In the genomic region with DNA sequence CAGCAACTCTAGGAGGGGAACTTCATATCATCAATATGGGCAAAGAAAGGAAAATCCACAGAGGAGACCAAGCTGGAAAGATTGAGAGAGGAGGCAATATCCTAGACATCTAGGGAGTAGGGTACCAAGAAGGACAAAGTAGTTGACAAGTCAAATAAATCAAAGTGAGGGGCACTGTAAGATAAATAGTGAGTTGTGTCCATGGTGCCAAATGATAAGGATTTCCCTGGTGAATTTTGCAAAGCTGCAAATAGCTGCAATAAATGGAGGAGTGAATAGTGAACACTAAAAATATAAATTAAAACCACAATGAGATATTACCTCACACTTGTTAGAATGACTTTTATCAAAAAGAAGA, we compare ENCODE assay signal across 25 cellular contexts.
DNase-seq lines count a peak whose midpoint lies in the region; ATAC-seq and TF ChIP-seq lines count a peak whose summit lies in the region.
"Had no signal": no experiment of that assay in that cellular context is flagged by ENCODE, and none has a peak within 500 bp of the region (broad histone marks: within the 10 kb centered on the region; RNA-seq: fewer than 3 reads in every experiment).

No MANE protein-coding gene starts in this region.

- H3K4me3 ChIP-seq in HUES48 (ENCODE audit: low read depth, low read length) = no peak overlapping the region
- H3K4me3 ChIP-seq in muscle layer of colon (ENCODE audit: low read depth in 1 of 2, low read length in 2 of 2) = no peak overlapping the region
- H3K4me3 ChIP-seq in thyroid gland (replicated peaks in 1 of 3) = no peak overlapping the region
- H3K4me3 ChIP-seq: esophagus squamous epithelium, suprapubic skin had no signal

- no peaks in the 10 kb centered on the region for H3K27me3 ChIP-seq in HUES48 (ENCODE audit: control insufficient read depth, insufficient read depth, low read length)
- H3K27me3 ChIP-seq in muscle layer of colon (ENCODE audit: control insufficient read depth in 1 of 2, insufficient read depth in 2 of 2, low read length in 2 of 2) = no peaks in the 10 kb centered on the region
- no peaks in the 10 kb centered on the region for H3K27me3 ChIP-seq in thyroid gland
- H3K27me3 ChIP-seq: BE2C, esophagus squamous epithelium, suprapubic skin had no signal

- H3K27ac ChIP-seq in HUES48 (ENCODE audit: low read depth, low read length) = peak overlapping the region; percentile 47
- peak overlapping the region; percentile 35 for H3K27ac ChIP-seq in muscle layer of colon (ENCODE audit: low read depth, low read length)
- peak overlapping the region in 2 of 3 donors; percentile 44 to 62 for H3K27ac ChIP-seq in thyroid gland
- H3K27ac ChIP-seq: suprapubic skin had no signal

- H3K9me3 Mint-ChIP-seq in chondrocyte (ENCODE audit: low read depth) = peaks cover 9% of the 10 kb centered on the region
- H3K9me3 Mint-ChIP-seq: central memory CD8-positive, alpha-beta T cell; T-helper 1 cell treated with Interleukin-12 subunit alpha and Interleukin-12 subunit beta and Interleukin-4 antibody, amounts not matched to agents 30 μg/mL and 1 μg/mL, for 36 hours had no signal

- no peaks in the 10 kb centered on the region for H3K9me3 ChIP-seq in HUES48 (ENCODE audit: control insufficient read depth, insufficient read depth, low read length)
- no peaks in the 10 kb centered on the region for H3K9me3 ChIP-seq in muscle layer of colon (ENCODE audit: low read length)
- H3K9me3 ChIP-seq in thyroid gland = no peaks in the 10 kb centered on the region
- H3K9me3 ChIP-seq: BE2C, esophagus squamous epithelium, suprapubic skin had no signal

- H3K4me3 Mint-ChIP-seq in chondrocyte (ENCODE audit: unreplicated experiment) = no peak overlapping the region
- H3K4me3 Mint-ChIP-seq: central memory CD8-positive, alpha-beta T cell; naive thymus-derived CD4-positive, alpha-beta T cell; T-helper 1 cell treated with Interleukin-12 subunit alpha and Interleukin-12 subunit beta and Interleukin-4 antibody, amounts not matched to agents 30 μg/mL and 1 μg/mL, for 36 hours had no signal

- H3K4me1 ChIP-seq in HUES48 (ENCODE audit: control insufficient read depth, insufficient read depth, low read length) = peaks cover 10% of the 10 kb centered on the region; the same call in 1 of the 2 replicates
- peaks cover 35% of the 10 kb centered on the region for H3K4me1 ChIP-seq in muscle layer of colon (ENCODE audit: insufficient read depth, low read length)
- peaks cover 8 to 27% of the 10 kb centered on the region in 2 donors for H3K4me1 ChIP-seq in thyroid gland
- H3K4me1 ChIP-seq: BE2C had no signal

- H3K36me3 ChIP-seq in HUES48 (ENCODE audit: control insufficient read depth, insufficient read depth, low read length) (no peaks in the 10 kb centered on the region), muscle layer of colon (ENCODE audit: insufficient read depth, low read length) (no peaks in the 10 kb centered on the region), thyroid gland (no peaks in the 10 kb centered on the region)
- H3K36me3 ChIP-seq: BE2C, esophagus squamous epithelium, suprapubic skin had no signal

- H3K9ac ChIP-seq in HUES48 (ENCODE audit: low read depth, low read length) = no peak overlapping the region
- no peak overlapping the region for H3K9ac ChIP-seq in muscle layer of colon (ENCODE audit: low read length)

- TF ChIP-seq CTCF in chondrocyte (IDR thresholded peaks at IDR 0.05) = no peak
- no peak for TF ChIP-seq CTCF in thyroid gland (IDR thresholded peaks at IDR 0.05)

- peaks cover 5% of the 10 kb centered on the region for H3K36me3 Mint-ChIP-seq in chondrocyte (ENCODE audit: low read depth)

- no peak for DNase-seq in chondrocyte (ENCODE audit: low spot score)
- no peak for DNase-seq in thyroid gland
- DNase-seq in activated CD4-positive, CD25-positive, alpha-beta regulatory T cell (lab: John Stamatoyannopoulos, UW) = no peak
- DNase-seq in activated CD4-positive, alpha-beta T cell treated with anti-CD3 and anti-CD28 coated beads for 1 hour = no peak
- DNase-seq: activated CD4-positive, alpha-beta T cell treated with anti-CD3 and anti-CD28 coated beads, Interleukin-2, amount 50 U/mL, for 1 hour; activated CD8-positive, alpha-beta memory T cell treated with anti-CD3 and anti-CD28 coated beads, Interleukin-2, amount 50 U/mL, for 4 hours; activated gamma-delta T cell; BE2C; COR-L47; effector CD4-positive, alpha-beta T cell; esophagus squamous epithelium; Karpas-422; naive thymus-derived CD4-positive, alpha-beta T cell; NCI-H1105; NCI-H2081; NCI-H524 treated with DMSO at 0.1 percent for 48 hours; SHP77; stimulated activated CD4-positive, alpha-beta T cell treated with anti-CD3 and anti-CD28 coated beads, Interleukin-12 subunit alpha, Interleukin-12 subunit beta, amount 100 ng/mL, for 4 hours; stimulated activated CD8-positive, alpha-beta memory T cell treated with anti-CD3 and anti-CD28 coated beads, Interleukin-4, amount 100 ng/mL, for 48 hours had no signal

- intact Hi-C loops in thyroid gland (cut with DNase I) = no loop called here

- H3K27me3 Mint-ChIP-seq in chondrocyte (ENCODE audit: low read depth) = no peaks in the 10 kb centered on the region

- no peak for TF ChIP-seq POLR2A in thyroid gland (IDR thresholded peaks at IDR 0.05)

- peak overlapping the region; percentile 87 for H3K27ac Mint-ChIP-seq in chondrocyte (ENCODE audit: unreplicated experiment)
- H3K27ac Mint-ChIP-seq: naive thymus-derived CD4-positive, alpha-beta T cell; T-helper 1 cell treated with Interleukin-12 subunit alpha and Interleukin-12 subunit beta and Interleukin-4 antibody, amounts not matched to agents 30 μg/mL and 1 μg/mL, for 36 hours had no signal

- ATAC-seq in GM19035 (IDR thresholded peaks at IDR 0.05; ENCODE audit: unreplicated experiment) = no peak
- ATAC-seq: naive thymus-derived CD4-positive, alpha-beta T cell had no signal

- peaks cover 59% of the 10 kb centered on the region for H3K4me1 Mint-ChIP-seq in chondrocyte (ENCODE audit: low read depth)
- H3K4me1 Mint-ChIP-seq: central memory CD8-positive, alpha-beta T cell had no signal
